Comparison of ENCODE assay signal across 22 cellular contexts in genomic region chr6:126947070-126947469, GRCh38.
DNase-seq lines count a peak whose midpoint lies in the region; ATAC-seq and TF ChIP-seq lines count a peak whose summit lies in the region.
"Had no signal": no experiment of that assay in that cellular context is flagged by ENCODE, and none has a peak within 500 bp of the region (broad histone marks: within the 10 kb centered on the region; RNA-seq: fewer than 3 reads in every experiment).

No MANE protein-coding gene starts in this region.

- H3K4me3 ChIP-seq in fibroblast of villous mesenchyme (ENCODE audit: low read depth, low read length), result no peak overlapping the region
- H3K4me3 ChIP-seq: HAP-1, left lung, SK-N-MC had no signal

- no peaks in the 10 kb centered on the region for H3K9me3 Mint-ChIP-seq in progenitor cell of endocrine pancreas (ENCODE audit: low read depth)
- H3K9me3 Mint-ChIP-seq: dendritic cell treated with granulocyte-macrophage colony-stimulating factor and Interleukin-4, amounts not matched to agents 40 ng/mL and 50 ng/mL, for 4 days had no signal

- H3K4me1 Mint-ChIP-seq in progenitor cell of endocrine pancreas (ENCODE audit: low read depth), result peaks cover 30% of the 10 kb centered on the region
- H3K4me1 Mint-ChIP-seq: CD4-positive, alpha-beta memory T cell had no signal

- no peaks in the 10 kb centered on the region for H3K36me3 Mint-ChIP-seq in progenitor cell of endocrine pancreas (ENCODE audit: insufficient read depth)
- H3K36me3 Mint-ChIP-seq: activated naive CD8-positive, alpha-beta T cell; CD4-positive, alpha-beta memory T cell had no signal

- no peak overlapping the region for H3K4me3 Mint-ChIP-seq in progenitor cell of endocrine pancreas (ENCODE audit: low read depth)
- H3K4me3 Mint-ChIP-seq: activated naive CD8-positive, alpha-beta T cell; CD4-positive, alpha-beta memory T cell; dendritic cell treated with granulocyte-macrophage colony-stimulating factor and Interleukin-4, amounts not matched to agents 40 ng/mL and 50 ng/mL, for 4 days had no signal

- TF ChIP-seq CTCF in fibroblast of villous mesenchyme (IDR thresholded peaks at IDR 0.05; ENCODE audit: insufficient read depth, low read depth, low read length), result no peak
- no peak for TF ChIP-seq CTCF in progenitor cell of endocrine pancreas (IDR thresholded peaks at IDR 0.05; ENCODE audit: unreplicated experiment)

- H3K27ac Mint-ChIP-seq in progenitor cell of endocrine pancreas, result no peak overlapping the region
- H3K27ac Mint-ChIP-seq: activated naive CD8-positive, alpha-beta T cell; CD4-positive, alpha-beta memory T cell; dendritic cell treated with granulocyte-macrophage colony-stimulating factor and Interleukin-4, amounts not matched to agents 40 ng/mL and 50 ng/mL, for 4 days had no signal

- intact Hi-C loops in sciatic nerve (cut with DNase I), result loop anchor here (10.0 kb wide), 1 partner anchor 122 kb away; no protein-coding TSS in a partner anchor

- peak; percentile 88 for ATAC-seq in sciatic nerve
- no peak for ATAC-seq in HG02610 (IDR thresholded peaks at IDR 0.05; ENCODE audit: unreplicated experiment)
- ATAC-seq in HG02798 (IDR thresholded peaks at IDR 0.05; ENCODE audit: poor library complexity, unreplicated experiment), result no peak
- ATAC-seq: activated CD4-positive, CD25-positive, alpha-beta regulatory T cell treated with anti-CD3 and anti-CD28 coated beads, Interleukin-2, amount 50 U/mL, for 24 hours; left lung had no signal

- DNase-seq in AG08395 (ENCODE audit: low spot score), result peak; percentile 32
- DNase-seq in M059J (ENCODE audit: low read depth), result peak; percentile 37
- DNase-seq in fibroblast of villous mesenchyme (ENCODE audit: low read depth), result peak; percentile 69
- DNase-seq in sciatic nerve (ENCODE audit: low spot score), result peak; percentile 76
- DNase-seq in progenitor cell of endocrine pancreas (ENCODE audit: low spot score, unreplicated experiment), result no peak
- DNase-seq in NCI-H2227 treated with DMSO at 0.1 percent for 48 hours (lab: John Stamatoyannopoulos, UW), result no peak
- DNase-seq: ACHN; brain microvascular endothelial cell; CD4-positive, alpha-beta memory T cell; left lung; NCI-H1436 treated with DMSO at 0.1 percent for 48 hours; NCI-H2171 treated with DMSO at 0.1 percent for 48 hours; occipital lobe; small intestine; stimulated activated CD4-positive, alpha-beta T cell treated with anti-CD3 and anti-CD28 coated beads, Interleukin-2, amount 100 ng/mL, for 48 hours had no signal

- H3K27me3 Mint-ChIP-seq in progenitor cell of endocrine pancreas, result peaks cover 39% of the 10 kb centered on the region
- H3K27me3 Mint-ChIP-seq: CD4-positive, alpha-beta memory T cell; dendritic cell treated with granulocyte-macrophage colony-stimulating factor and Interleukin-4, amounts not matched to agents 40 ng/mL and 50 ng/mL, for 4 days had no signal

Comparison
In these comparisons a context has a peak if more than half of its experiments do, and no peak if none do; other contexts are left out.
1. DNase-seq: peak in AG08395 (single experiment), M059J (single experiment), fibroblast of villous mesenchyme (single experiment) and sciatic nerve (single experiment); none in progenitor cell of endocrine pancreas (single experiment) and NCI-H2227 treated with DMSO at 0.1 percent for 48 hours (single experiment).